In the genomic region with DNA sequence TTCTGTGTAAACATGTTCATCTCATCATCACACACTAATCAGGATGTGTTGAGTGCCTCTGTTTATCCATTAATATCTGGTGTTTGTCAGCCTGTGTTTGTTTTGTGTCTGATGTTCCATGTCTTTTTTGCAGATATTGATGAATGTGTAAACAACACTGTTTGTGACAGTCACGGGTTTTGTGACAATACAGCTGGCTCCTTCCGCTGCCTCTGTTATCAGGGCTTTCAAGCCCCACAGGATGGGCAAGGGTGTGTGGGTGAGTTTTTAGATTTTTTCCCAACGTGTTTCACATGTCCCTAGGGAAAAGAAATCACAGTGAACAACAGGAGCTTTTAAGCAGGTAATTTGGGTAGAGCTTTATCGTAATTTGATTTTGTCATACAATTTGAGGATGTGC, we compare ENCODE assay signal across 21 cellular contexts.
DNase-seq lines count a peak whose midpoint lies in the region; ATAC-seq, FAIRE-seq and TF ChIP-seq lines count a peak whose summit lies in the region.
"Had no signal": no experiment of that assay in that cellular context is flagged by ENCODE, and none has a peak within 500 bp of the region (broad histone marks: within the 10 kb centered on the region; RNA-seq: fewer than 3 reads in every experiment).

No MANE protein-coding gene starts in this region.

- peaks cover 3% of the 10 kb centered on the region for H3K27me3 Mint-ChIP-seq in activated T-helper 2 cell treated with anti-CD3 and anti-CD28 coated beads, Interferon-gamma antibody, Interleukin-2, Interleukin-4, amounts not matched to agents 10 μg/mL and 5 μg/mL and 100 μg/mL, durations not matched to agents 14 hours and 24 hours and 36 hours (ENCODE audit: low read depth)

- no TSS peak for BruUV-seq in HepG2 (replicated peaks; lab: Mats Ljungman, UMichigan)

- no peaks in the 10 kb centered on the region for H3K79me2 ChIP-seq in HepG2 (ENCODE audit: insufficient read depth, low read length)

- no peaks in the 10 kb centered on the region for H4K20me1 ChIP-seq in HepG2 (ENCODE audit: insufficient read depth, low read length)

- H3K4me1 ChIP-seq in HepG2 (ENCODE audit: insufficient read depth, low read length), result no peaks in the 10 kb centered on the region

- CTCF ChIA-PET in HepG2 (lab: Yijun Ruan, JAX; ENCODE audit: low intra/inter-chr PET ratio, low total read pairs), result no interaction called here

- TF ChIP-seq CTCF in HepG2 (CRISPR knock-in tag; IDR thresholded peaks at IDR 0.05), result no peak

- H2AFZ ChIP-seq in HepG2 (ENCODE audit: low read length), result no peak overlapping the region

- no peak overlapping the region for H3K27ac ChIP-seq in HepG2 (ENCODE audit: extremely low read length, insufficient read depth, low read length)
- H3K27ac ChIP-seq: RWPE1, SK-N-MC had no signal

- in situ Hi-C loops in HepG2 (cut with HindIII; ENCODE audit: extremely low pct_ligation_motif_present, low pct_unique_long_range_greater_than_20kb), result no loop called here

- no peaks in the 10 kb centered on the region for H3K36me3 ChIP-seq in HepG2 (replicated peaks in 1 of 2; ENCODE audit: control insufficient read depth in 1 of 2, insufficient read depth in 2 of 2, low read length in 2 of 2)

- no peak overlapping the region for H3K4me2 ChIP-seq in HepG2 (ENCODE audit: low read depth, low read length)

- TF ChIP-seq RAD21 in HepG2 (CRISPR knock-in tag; IDR thresholded peaks at IDR 0.05), result no peak

- 5% methylated on average over 4 of the region's 4 CpGs for WGBS in HepG2 (ENCODE audit: low lambda C conversion rate)

- intact Hi-C loops in HepG2 (cut with micrococcal nuclease; ENCODE audit: unreplicated experiment), result no loop called here
- intact Hi-C loops in activated T-helper 2 cell treated with anti-CD3 and anti-CD28 coated beads, Interferon-gamma antibody, Interleukin-2, Interleukin-4, amounts not matched to agents 10 μg/mL and 5 μg/mL and 100 μg/mL, durations not matched to agents 14 hours and 24 hours and 36 hours (cut with micrococcal nuclease), result no loop called here

- H3K9me3 ChIP-seq in HepG2 (ENCODE audit: low read length), result no peaks in the 10 kb centered on the region

- peaks cover 21% of the 10 kb centered on the region for H3K4me1 Mint-ChIP-seq in activated T-helper 2 cell treated with anti-CD3 and anti-CD28 coated beads, Interferon-gamma antibody, Interleukin-2, Interleukin-4, amounts not matched to agents 10 μg/mL and 5 μg/mL and 100 μg/mL, durations not matched to agents 14 hours and 24 hours and 36 hours (ENCODE audit: low read depth)

- no peak for TF ChIP-seq POLR2A in HepG2 (IDR thresholded peaks at IDR 0.05; ENCODE audit: insufficient read depth in 1 of 2, low read depth in 2 of 2, low read length in 2 of 2)

- no peaks in the 10 kb centered on the region for H3K9me3 Mint-ChIP-seq in activated T-helper 2 cell treated with anti-CD3 and anti-CD28 coated beads, Interferon-gamma antibody, Interleukin-2, Interleukin-4, amounts not matched to agents 10 μg/mL and 5 μg/mL and 100 μg/mL, durations not matched to agents 14 hours and 24 hours and 36 hours
- H3K9me3 Mint-ChIP-seq: CD8-positive, alpha-beta T cell had no signal

- DNase-seq in NCI-H748 (lab: John Stamatoyannopoulos, UW; ENCODE audit: unreplicated experiment) (peak; percentile 55), NCI-H748 treated with DMSO at 0.1 percent for 48 hours (lab: John Stamatoyannopoulos, UW) (no peak), NCI-H1930 (lab: John Stamatoyannopoulos, UW) (peak; percentile 74 to 82), HepG2 (ENCODE audit: low spot score) (no peak)
- DNase-seq in activated T-helper 2 cell treated with anti-CD3 and anti-CD28 coated beads, Interferon-gamma antibody, Interleukin-2, Interleukin-4, amounts not matched to agents 10 μg/mL and 5 μg/mL and 100 μg/mL, durations not matched to agents 14 hours and 24 hours and 36 hours (ENCODE audit: low spot score), result no peak
- DNase-seq: AML-193; C1 segment of cervical spinal cord; CD8-positive, alpha-beta T cell; DMS79 treated with DMSO at 0.1 percent for 48 hours; H7; Karpas-422; NCI-H1436; NCI-H2029 treated with DMSO at 0.1 percent for 48 hours; NCI-H2171 treated with DMSO at 0.1 percent for 48 hours; SHP77 treated with DMSO at 0.1 percent for 48 hours had no signal

- no peak for TF ChIP-seq EP300 in HepG2 (IDR thresholded peaks at IDR 0.05; ENCODE audit: low read depth in 2 of 2, low read length in 2 of 2)
- no peak for TF ChIP-seq EP300 in HepG2 (CRISPR knock-in tag; IDR thresholded peaks at IDR 0.05; ENCODE audit: borderline replicate concordance)

- no peak for ATAC-seq in HepG2
- ATAC-seq in GM21528 (IDR thresholded peaks at IDR 0.05; ENCODE audit: low FRiP score, unreplicated experiment), result no peak
- ATAC-seq in HG02763 (IDR thresholded peaks at IDR 0.05; ENCODE audit: unreplicated experiment), result no peak
- no peak for ATAC-seq in HG02938 (IDR thresholded peaks at IDR 0.05; ENCODE audit: unreplicated experiment)
- ATAC-seq: CD8-positive, alpha-beta T cell; GM12878 had no signal

- H3K4me3 Mint-ChIP-seq in activated T-helper 2 cell treated with anti-CD3 and anti-CD28 coated beads, Interferon-gamma antibody, Interleukin-2, Interleukin-4, amounts not matched to agents 10 μg/mL and 5 μg/mL and 100 μg/mL, durations not matched to agents 14 hours and 24 hours and 36 hours (ENCODE audit: low read depth), result no peak overlapping the region
- H3K4me3 Mint-ChIP-seq: CD8-positive, alpha-beta T cell had no signal

- POLR2A ChIA-PET in HepG2 (lab: Yijun Ruan, JAX), result no interaction called here

- H3K27ac Mint-ChIP-seq in activated T-helper 2 cell treated with anti-CD3 and anti-CD28 coated beads, Interferon-gamma antibody, Interleukin-2, Interleukin-4, amounts not matched to agents 10 μg/mL and 5 μg/mL and 100 μg/mL, durations not matched to agents 14 hours and 24 hours and 36 hours, result no peak overlapping the region
- H3K27ac Mint-ChIP-seq: CD8-positive, alpha-beta T cell had no signal

- peaks cover 0 to 7% of the 10 kb centered on the region in 2 experiments; a peak in 1 of 5 replicates for H3K27me3 ChIP-seq in HepG2 (ENCODE audit: control insufficient read depth in 1 of 2, insufficient read depth in 2 of 2, low read length in 2 of 2)

- peaks cover 3% of the 10 kb centered on the region for H3K36me3 Mint-ChIP-seq in activated T-helper 2 cell treated with anti-CD3 and anti-CD28 coated beads, Interferon-gamma antibody, Interleukin-2, Interleukin-4, amounts not matched to agents 10 μg/mL and 5 μg/mL and 100 μg/mL, durations not matched to agents 14 hours and 24 hours and 36 hours (ENCODE audit: low read depth)
- H3K36me3 Mint-ChIP-seq: CD8-positive, alpha-beta T cell had no signal

- no peak overlapping the region for H3K9ac ChIP-seq in HepG2 (ENCODE audit: insufficient read depth, low read depth, low read length)

- FAIRE-seq in HepG2 (lab: Jason Lieb, UNC), result no peak
- FAIRE-seq: GM12878 had no signal

- H3K4me3 ChIP-seq in HepG2 (replicated peaks in 1 of 3; ENCODE audit: insufficient read depth in 1 of 3, low read depth in 2 of 3, low read length in 3 of 3), result no peak overlapping the region
- H3K4me3 ChIP-seq: GM12878, SK-N-MC had no signal

TF ChIP-seq in HepG2, 621 proteins besides CTCF, POLR2A, EP300 and RAD21:
- TF ChIP-seq FOXA3 (CRISPR knock-in tag; IDR thresholded peaks at IDR 0.05), result peak; percentile 11; the same call in 1 of the 2 replicates
- TF ChIP-seq, protein P1, sequence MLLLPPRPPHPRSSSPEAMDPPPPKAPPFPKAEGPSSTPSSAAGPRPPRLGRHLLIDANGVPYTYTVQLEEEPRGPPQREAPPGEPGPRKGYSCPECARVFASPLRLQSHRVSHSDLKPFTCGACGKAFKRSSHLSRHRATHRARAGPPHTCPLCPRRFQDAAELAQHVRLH (CRISPR knock-in tag; IDR thresholded peaks at IDR 0.05; ENCODE audit: borderline replicate concordance, low read depth), result no peak
TF ChIP-seq in HepG2: peak in this region for 1.

Comparison
In these comparisons a context has a peak if more than half of its experiments do, and no peak if none do; other contexts are left out.
1. DNase-seq: peak in NCI-H748 (single experiment) and NCI-H1930 (2 of 2); none in NCI-H748 treated with DMSO at 0.1 percent for 48 hours (single experiment), HepG2 (single experiment) and activated T-helper 2 cell treated with anti-CD3 and anti-CD28 coated beads, Interferon-gamma antibody, Interleukin-2, Interleukin-4, amounts not matched to agents 10 μg/mL and 5 μg/mL and 100 μg/mL, durations not matched to agents 14 hours and 24 hours and 36 hours (single experiment).